In the genomic region with DNA sequence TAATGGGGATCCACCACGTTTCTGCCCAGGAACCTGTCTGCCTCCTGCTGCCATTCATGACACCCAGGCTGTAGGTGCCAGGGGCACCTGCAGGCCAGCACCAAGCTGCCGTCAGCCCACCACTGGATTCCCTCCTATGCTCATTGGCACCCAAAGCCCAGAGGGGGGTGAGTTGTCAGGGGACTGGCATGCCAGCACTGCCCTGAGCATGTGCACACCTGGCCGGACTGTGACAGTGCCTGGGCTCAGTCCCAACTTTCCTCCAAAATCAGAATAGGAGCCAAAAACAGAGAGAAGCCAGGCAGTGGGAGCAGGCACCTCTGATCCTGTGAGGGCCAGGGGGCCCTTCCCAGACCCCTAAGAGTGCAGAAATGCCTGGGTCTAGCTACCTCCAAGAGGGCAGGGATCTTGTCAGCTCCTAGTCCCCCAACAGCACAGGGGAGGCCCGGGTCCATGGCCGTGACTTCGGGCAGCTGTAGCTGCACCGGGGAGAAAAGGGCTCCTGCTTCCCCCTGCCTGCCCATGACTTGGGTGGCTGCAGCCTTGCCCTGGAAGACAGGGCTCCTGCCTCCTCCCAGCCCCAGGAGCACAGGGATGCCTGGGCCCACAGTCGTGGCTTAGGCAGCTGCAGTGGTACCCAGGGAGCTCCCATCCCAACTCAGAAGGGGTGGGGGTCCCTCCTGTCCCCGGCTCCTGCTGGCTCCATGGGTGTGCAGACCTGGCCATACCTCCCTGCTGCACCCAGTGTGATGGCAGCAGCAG, we compare ENCODE assay signal across 1 cellular context.
TF ChIP-seq lines count a peak whose summit lies in the region.

No MANE protein-coding gene starts in this region.

TF ChIP-seq in H1, 55 proteins besides CTCF, POLR2A, EP300 and RAD21:
- TF ChIP-seq, protein P1, sequence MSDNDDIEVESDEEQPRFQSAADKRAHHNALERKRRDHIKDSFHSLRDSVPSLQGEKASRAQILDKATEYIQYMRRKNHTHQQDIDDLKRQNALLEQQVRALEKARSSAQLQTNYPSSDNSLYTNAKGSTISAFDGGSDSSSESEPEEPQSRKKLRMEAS (IDR thresholded peaks at IDR 0.05): no peak
- TF ChIP-seq USF2 (IDR thresholded peaks at IDR 0.05; ENCODE audit: low read length): no peak
- TF ChIP-seq TAF7 (optimal IDR thresholded peaks at IDR 0.05; ENCODE audit: borderline replicate concordance, low read depth, low read length): no peak
- no peak for TF ChIP-seq CEBPB (IDR thresholded peaks at IDR 0.05; ENCODE audit: low read depth, low read length)
- no peak for TF ChIP-seq CTBP2 (IDR thresholded peaks at IDR 0.05; ENCODE audit: borderline replicate concordance, insufficient read depth, insufficient read length, low read length)
- TF ChIP-seq CREB1 (IDR thresholded peaks at IDR 0.05): no peak
- no peak for TF ChIP-seq JUN (IDR thresholded peaks at IDR 0.05; ENCODE audit: low read depth, low read length)
- TF ChIP-seq RNF2 (IDR thresholded peaks at IDR 0.05; ENCODE audit: borderline replicate concordance, low read depth, low read length, missing control alignments, poor library complexity, severe bottlenecking): no peak
- TF ChIP-seq TEAD4 (IDR thresholded peaks at IDR 0.05; ENCODE audit: low read depth, low read length): no peak
